18 cellular contexts compared by ENCODE assay signal in the genomic region with DNA sequence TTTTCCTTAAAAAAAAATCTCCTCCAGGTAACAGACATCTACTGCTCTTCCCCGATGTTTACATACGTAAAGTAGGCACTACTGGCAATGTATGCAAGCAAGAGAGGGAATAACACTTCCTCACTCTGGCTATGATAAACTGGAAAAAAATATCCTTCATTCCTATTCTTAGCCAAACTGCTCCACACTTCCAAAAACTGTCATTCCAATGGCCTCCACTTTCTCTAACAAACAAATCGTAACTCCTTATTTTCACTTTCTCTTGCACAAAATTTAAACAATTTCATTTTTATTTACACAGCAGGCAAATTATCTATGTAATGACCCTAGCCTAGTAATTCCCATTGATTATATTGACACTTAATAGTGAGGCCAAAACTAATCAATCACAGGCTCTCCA.
DNase-seq lines count a peak whose midpoint lies in the region; ATAC-seq, FAIRE-seq and TF ChIP-seq lines count a peak whose summit lies in the region.
"Had no signal": no experiment of that assay in that cellular context is flagged by ENCODE, and none has a peak within 500 bp of the region (broad histone marks: within the 10 kb centered on the region; RNA-seq: fewer than 3 reads in every experiment).

No MANE protein-coding gene starts in this region.

- H3K9me2 ChIP-seq in SK-N-SH = no peaks in the 10 kb centered on the region

- TF ChIP-seq EP300 in SK-N-SH (IDR thresholded peaks at IDR 0.05; ENCODE audit: borderline replicate concordance in 1 of 2, low read depth in 1 of 2, low read length in 1 of 2) = no peak
- TF ChIP-seq EP300 in upper lobe of left lung (IDR thresholded peaks at IDR 0.05) = no peak

- no peaks in the 10 kb centered on the region for H3K27me3 ChIP-seq in SK-N-SH (ENCODE audit: insufficient read depth)
- H3K27me3 ChIP-seq in endothelial cell of umbilical vein (ENCODE audit: control insufficient read depth in 2 of 2, insufficient read depth in 2 of 2, low read length in 2 of 2) = no peaks in the 10 kb centered on the region
- no peaks in the 10 kb centered on the region for H3K27me3 ChIP-seq in upper lobe of left lung
- H3K27me3 ChIP-seq: foreskin keratinocyte had no signal

- BruUV-seq in endothelial cell of umbilical vein (replicated peaks; lab: Mats Ljungman, UMichigan) = no TSS peak

- CTCF ChIA-PET in SK-N-SH (lab: Yijun Ruan, JAX) = interaction anchor here (1.4 kb wide), 1 partner anchor 11 kb away, joined by 4 read pairs; no protein-coding TSS in a partner anchor
- CTCF ChIA-PET in endothelial cell of umbilical vein (lab: Charles Lee) = interaction anchor here (1.0 to 4.5 kb wide), 5 partner anchors 12 to 169 kb away, joined by 3 to 26 read pairs (median 5); no protein-coding TSS in a partner anchor

- WGBS in SK-N-SH (ENCODE audit: low lambda C conversion rate) = 85% methylated on average over 3 of the region's 3 CpGs
- WGBS in upper lobe of left lung, 2 donors = 53 to 63% methylated on average over 3 of the region's 3 CpGs

- H2AFZ ChIP-seq in SK-N-SH (ENCODE audit: low read depth) (no peak overlapping the region), endothelial cell of umbilical vein (ENCODE audit: low read depth, low read length) (no peak overlapping the region)

- H3K4me1 Mint-ChIP-seq in nephron progenitor cell = peaks cover 83% of the 10 kb centered on the region
- H3K4me1 Mint-ChIP-seq: activated T-helper 17 cell treated with anti-CD3 and anti-CD28 coated beads, Interleukin-2, amount 50 U/mL, for 72 hours had no signal

- H3K9ac ChIP-seq in SK-N-SH = no peak overlapping the region
- peak overlapping the region; percentile 99 for H3K9ac ChIP-seq in endothelial cell of umbilical vein (replicated peaks; ENCODE audit: extremely low read depth, insufficient read depth, low read length)

- H3K4me1 ChIP-seq in SK-N-SH (ENCODE audit: control insufficient read depth in 1 of 2, insufficient read depth in 2 of 2, low read depth in 1 of 2, low read length in 1 of 2) (peaks cover 51 to 57% of the 10 kb centered on the region in 2 experiments), endothelial cell of umbilical vein (ENCODE audit: control insufficient read depth, extremely low read depth, insufficient read depth, low read length) (peaks cover 51% of the 10 kb centered on the region), upper lobe of left lung (peaks cover 0 to 19% (median 18%) of the 10 kb centered on the region in 4 donors)

- H3K4me3 ChIP-seq in SK-N-SH (ENCODE audit: low read depth in 2 of 2, low read length in 1 of 2) = no peak overlapping the region
- H3K4me3 ChIP-seq in endothelial cell of umbilical vein (replicated peaks in 1 of 3; ENCODE audit: insufficient read depth in 1 of 3, low read depth in 1 of 3, low read length in 3 of 3) = peak overlapping the region in 1 of 3 experiments; percentile 98
- peak overlapping the region in 2 of 4 donors; percentile 6 to 23 for H3K4me3 ChIP-seq in upper lobe of left lung
- H3K4me3 ChIP-seq: K562 had no signal

- H3K36me3 ChIP-seq in SK-N-SH (replicated peaks in 1 of 2; ENCODE audit: control insufficient read depth in 1 of 2, insufficient read depth in 2 of 2, low read length in 1 of 2) = no peaks in the 10 kb centered on the region
- peaks cover 0 to 1% of the 10 kb centered on the region in 2 experiments for H3K36me3 ChIP-seq in endothelial cell of umbilical vein (ENCODE audit: control insufficient read depth in 2 of 2, extremely low read depth in 1 of 2, insufficient read depth in 2 of 2, low read length in 2 of 2)
- no peaks in the 10 kb centered on the region for H3K36me3 ChIP-seq in upper lobe of left lung
- H3K36me3 ChIP-seq: HAP-1 had no signal

- FAIRE-seq in endothelial cell of umbilical vein (lab: Jason Lieb, UNC) = no peak
- FAIRE-seq: K562 had no signal

- TF ChIP-seq POLR2A in endothelial cell of umbilical vein (IDR thresholded peaks at IDR 0.05; ENCODE audit: low read depth, low read length) = no peak
- no peak for TF ChIP-seq POLR2A in upper lobe of left lung (IDR thresholded peaks at IDR 0.05)

- POLR2A ChIA-PET in SK-N-SH (lab: Yijun Ruan, JAX) = no interaction called here
- POLR2A ChIA-PET in endothelial cell of umbilical vein (lab: Charles Lee) = no interaction called here

- no peak overlapping the region for H3K4me3 Mint-ChIP-seq in nephron progenitor cell
- H3K4me3 Mint-ChIP-seq: activated T-helper 17 cell treated with anti-CD3 and anti-CD28 coated beads, Interleukin-2, amount 50 U/mL, for 72 hours had no signal

- H3K27me3 Mint-ChIP-seq in nephron progenitor cell (ENCODE audit: low read depth, poor library complexity) = no peaks in the 10 kb centered on the region

- ATAC-seq in SK-N-SH treated with all-trans-retinoic acid at 6 μM for 48 hours (no peak), upper lobe of left lung (ENCODE audit: low FRiP score in 2 of 2) (no peak), HG03025 (IDR thresholded peaks at IDR 0.05; ENCODE audit: low FRiP score, unreplicated experiment) (no peak)
- ATAC-seq: activated T-helper 17 cell treated with anti-CD3 and anti-CD28 coated beads, Interleukin-2, amount 50 U/mL, for 72 hours; foreskin keratinocyte; K562; stimulated activated naive CD8-positive, alpha-beta T cell treated with anti-CD3 and anti-CD28 coated beads, Interleukin-15, Interleukin-2, amounts not matched to agents 100 U/mL and 50 U/mL, for 24 hours had no signal

- H3F3A ChIP-seq in SK-N-SH (replicated peaks; ENCODE audit: insufficient read depth) = peaks cover 40% of the 10 kb centered on the region

- H3K4me2 ChIP-seq in SK-N-SH = peak overlapping the region; percentile 82
- peak overlapping the region; percentile 92 for H3K4me2 ChIP-seq in endothelial cell of umbilical vein (ENCODE audit: insufficient read depth, low read length)

- TF ChIP-seq CTCF in SK-N-SH (IDR thresholded peaks at IDR 0.05) (no peak), endothelial cell of umbilical vein (IDR thresholded peaks at IDR 0.05; ENCODE audit: extremely low read depth in 1 of 2, insufficient read depth in 1 of 2, low read depth in 1 of 2, low read length in 2 of 2) (no peak), nephron progenitor cell (IDR thresholded peaks at IDR 0.05) (no peak), upper lobe of left lung (IDR thresholded peaks at IDR 0.05) (no peak)

- H3K27ac Mint-ChIP-seq in nephron progenitor cell = peak overlapping the region; percentile 12
- H3K27ac Mint-ChIP-seq: activated T-helper 17 cell treated with anti-CD3 and anti-CD28 coated beads, Interleukin-2, amount 50 U/mL, for 72 hours had no signal

- no peaks in the 10 kb centered on the region for H3K9me3 Mint-ChIP-seq in nephron progenitor cell
- H3K9me3 Mint-ChIP-seq: activated T-helper 17 cell treated with anti-CD3 and anti-CD28 coated beads, Interleukin-2, amount 50 U/mL, for 72 hours had no signal

- dilution Hi-C loops in endothelial cell of umbilical vein (cut with MboI; ENCODE audit: extremely low pct_ligation_motif_present, low sequenced_read_pairs) = no loop called here

- no peaks in the 10 kb centered on the region for H3K9me3 ChIP-seq in SK-N-SH
- no peaks in the 10 kb centered on the region for H3K9me3 ChIP-seq in endothelial cell of umbilical vein (replicated peaks; ENCODE audit: control insufficient read depth, insufficient read depth, low read length)
- H3K9me3 ChIP-seq in upper lobe of left lung = no peaks in the 10 kb centered on the region
- H3K9me3 ChIP-seq: HAP-1 had no signal

- peak overlapping the region; percentile 86 to 93; a peak in 3 of 4 replicates for H3K27ac ChIP-seq in SK-N-SH (ENCODE audit: low read depth in 2 of 2, low read length in 1 of 2)
- peak overlapping the region; percentile 96 for H3K27ac ChIP-seq in endothelial cell of umbilical vein (ENCODE audit: insufficient read depth, low read depth, low read length)
- peak overlapping the region; percentile 36 to 79 (median 65) for H3K27ac ChIP-seq in upper lobe of left lung
- H3K27ac ChIP-seq: foreskin keratinocyte had no signal

- no peak for DNase-seq in SK-N-SH
- no peak for DNase-seq in endothelial cell of umbilical vein (ENCODE audit: low read depth, low spot score)
- no peak for DNase-seq in nephron progenitor cell
- no peak for DNase-seq in upper lobe of left lung
- DNase-seq in OCI-M1 (lab: John Stamatoyannopoulos, UW) = no peak
- no peak for DNase-seq in OCI-M2 (lab: John Stamatoyannopoulos, UW; ENCODE audit: unreplicated experiment)
- DNase-seq: 8988T; activated CD4-positive, alpha-beta T cell treated with anti-CD3 and anti-CD28 coated beads for 4 hours; DMS 273 treated with DMSO at 0.1 percent for 48 hours; foreskin keratinocyte; NCI-H2081 treated with DMSO at 0.1 percent for 48 hours; stimulated activated CD4-positive, alpha-beta T cell treated with anti-CD3 and anti-CD28 coated beads, Interleukin-4, amount 100 ng/mL, for 24 hours; stimulated activated naive CD8-positive, alpha-beta T cell treated with anti-CD3 and anti-CD28 coated beads, Interleukin-15, Interleukin-2, amounts not matched to agents 100 U/mL and 50 U/mL, for 24 hours had no signal

- intact Hi-C loops in endothelial cell of umbilical vein (cut with micrococcal nuclease) = loop anchor here (2.0 to 10.0 kb wide), 6 partner anchors 169 to 1054 kb away; no protein-coding TSS in a partner anchor

- H3K9me1 ChIP-seq in endothelial cell of umbilical vein (replicated peaks; ENCODE audit: control insufficient read depth, extremely low read depth, insufficient read depth, low read length) = no peaks in the 10 kb centered on the region

- no peak for TF ChIP-seq RAD21 in SK-N-SH (IDR thresholded peaks at IDR 0.05; ENCODE audit: low read length)

- peaks cover 16% of the 10 kb centered on the region for H3K36me3 Mint-ChIP-seq in nephron progenitor cell (ENCODE audit: low read depth)

- no peaks in the 10 kb centered on the region for H4K20me1 ChIP-seq in SK-N-SH (ENCODE audit: insufficient read depth)
- H4K20me1 ChIP-seq in endothelial cell of umbilical vein (replicated peaks; ENCODE audit: control insufficient read depth, extremely low read depth, insufficient read depth, low read length) = no peaks in the 10 kb centered on the region

- H3K79me2 ChIP-seq in SK-N-SH (ENCODE audit: insufficient read depth) (peaks cover 85% of the 10 kb centered on the region), endothelial cell of umbilical vein (ENCODE audit: control insufficient read depth, insufficient read depth, low read length) (peaks cover 69% of the 10 kb centered on the region)

TF ChIP-seq in SK-N-SH, 30 proteins besides CTCF, POLR2A, EP300 and RAD21 (continues in another document):
- no peak for TF ChIP-seq YY1 (IDR thresholded peaks at IDR 0.05; ENCODE audit: low read depth)
- TF ChIP-seq RFX5 (IDR thresholded peaks at IDR 0.05; ENCODE audit: low read length) = no peak
- no peak for TF ChIP-seq POLR2AphosphoS5 (IDR thresholded peaks at IDR 0.05; ENCODE audit: low read depth, low read length)

TF ChIP-seq in SK-N-SH treated with all-trans-retinoic acid at 6 μM for 48 hours, 23 proteins besides CTCF, POLR2A, EP300 and RAD21 (continues in another document):
- no peak for TF ChIP-seq ARNTL (CRISPR knock-in tag; IDR thresholded peaks at IDR 0.05; ENCODE audit: borderline replicate concordance, low read depth)

TF ChIP-seq in endothelial cell of umbilical vein, 7 proteins besides CTCF, POLR2A, EP300 and RAD21 (continues in another document):
- TF ChIP-seq GATA2 (IDR thresholded peaks at IDR 0.05; ENCODE audit: insufficient read depth, insufficient read length, low read depth, low read length) = no peak
- TF ChIP-seq FOS (IDR thresholded peaks at IDR 0.05; ENCODE audit: borderline replicate concordance, insufficient read depth, low read length) = no peak
- no peak for TF ChIP-seq POLR2AphosphoS5 (IDR thresholded peaks at IDR 0.05; ENCODE audit: insufficient read depth, low read depth, low read length)
